Comparison of ENCODE assay signal across 17 cellular contexts in genomic region chr12:31228811-31229792, GRCh38.
DNase-seq lines count a peak whose midpoint lies in the region; ATAC-seq lines count a peak whose summit lies in the region.
"Had no signal": no experiment of that assay in that cellular context is flagged by ENCODE, and none has a peak within 500 bp of the region (broad histone marks: within the 10 kb centered on the region; RNA-seq: fewer than 3 reads in every experiment).

No MANE protein-coding gene starts in this region.

- no peak overlapping the region for H3K27ac Mint-ChIP-seq in activated CD8-positive, alpha-beta T cell treated with anti-CD3 and anti-CD28 coated beads, Interleukin-2, amount 10 ng/mL, durations not matched to agents 7 days and 5 days
- H3K27ac Mint-ChIP-seq: dendritic cell treated with granulocyte-macrophage colony-stimulating factor and Interleukin-4, amounts not matched to agents 40 ng/mL and 50 ng/mL, for 4 days had no signal

- no peaks in the 10 kb centered on the region for H3K9me3 Mint-ChIP-seq in activated CD8-positive, alpha-beta T cell treated with anti-CD3 and anti-CD28 coated beads, Interleukin-2, amount 10 ng/mL, durations not matched to agents 7 days and 5 days (ENCODE audit: insufficient read depth)
- H3K9me3 Mint-ChIP-seq: dendritic cell treated with granulocyte-macrophage colony-stimulating factor and Interleukin-4, amounts not matched to agents 40 ng/mL and 50 ng/mL, for 4 days had no signal

- H3K36me3 ChIP-seq in MG63, result no peaks in the 10 kb centered on the region
- H3K36me3 ChIP-seq: thoracic aorta had no signal

- H3K4me3 Mint-ChIP-seq in activated CD8-positive, alpha-beta T cell treated with anti-CD3 and anti-CD28 coated beads, Interleukin-2, amount 10 ng/mL, durations not matched to agents 7 days and 5 days, result no peak overlapping the region
- H3K4me3 Mint-ChIP-seq: dendritic cell treated with granulocyte-macrophage colony-stimulating factor and Interleukin-4, amounts not matched to agents 40 ng/mL and 50 ng/mL, for 4 days had no signal

- no peaks in the 10 kb centered on the region for H3K9me3 ChIP-seq in MG63
- H3K9me3 ChIP-seq: thoracic aorta had no signal

- CTCF ChIA-PET in activated CD8-positive, alpha-beta T cell treated with anti-CD3 and anti-CD28 coated beads, Interleukin-2, amount 10 ng/mL, durations not matched to agents 7 days and 5 days (lab: Charles Lee), result interaction anchor here (2.4 kb wide), 1 partner anchor 11 kb away, joined by 6 read pairs; no protein-coding TSS in a partner anchor

- no peak for ATAC-seq in activated CD4-positive, CD25-positive, alpha-beta regulatory T cell treated with anti-CD3 and anti-CD28 coated beads, Interleukin-2, amount 50 U/mL, for 24 hours
- no peak for ATAC-seq in activated CD8-positive, alpha-beta T cell treated with anti-CD3 and anti-CD28 coated beads, Interleukin-2, amount 10 ng/mL, durations not matched to agents 7 days and 5 days
- ATAC-seq: Panc1 had no signal

- H3K4me1 Mint-ChIP-seq in activated CD8-positive, alpha-beta T cell treated with anti-CD3 and anti-CD28 coated beads, Interleukin-2, amount 10 ng/mL, durations not matched to agents 7 days and 5 days (ENCODE audit: low read depth), result no peaks in the 10 kb centered on the region
- H3K4me1 Mint-ChIP-seq: naive B cell had no signal

- H3K27me3 Mint-ChIP-seq in activated CD8-positive, alpha-beta T cell treated with anti-CD3 and anti-CD28 coated beads, Interleukin-2, amount 10 ng/mL, durations not matched to agents 7 days and 5 days (ENCODE audit: low read depth), result no peaks in the 10 kb centered on the region
- H3K27me3 Mint-ChIP-seq: dendritic cell treated with granulocyte-macrophage colony-stimulating factor and Interleukin-4, amounts not matched to agents 40 ng/mL and 50 ng/mL, for 4 days had no signal

- H3K27ac ChIP-seq in substantia nigra (ENCODE audit: low read depth, low read length, poor library complexity, severe bottlenecking), result no peak overlapping the region
- H3K27ac ChIP-seq: thoracic aorta had no signal

- 0 out of 2 replicates have a peak, but pooled peaks cover 3% of the 10 kb centered on the region for H3K27me3 ChIP-seq in MG63

- no peaks in the 10 kb centered on the region for H3K36me3 Mint-ChIP-seq in activated CD8-positive, alpha-beta T cell treated with anti-CD3 and anti-CD28 coated beads, Interleukin-2, amount 10 ng/mL, durations not matched to agents 7 days and 5 days (ENCODE audit: low read depth)

- POLR2A ChIA-PET in activated CD8-positive, alpha-beta T cell treated with anti-CD3 and anti-CD28 coated beads, Interleukin-2, amount 10 ng/mL, durations not matched to agents 7 days and 5 days (lab: Charles Lee), result no interaction called here

- H3K4me3 ChIP-seq in MG63, result no peak overlapping the region
- H3K4me3 ChIP-seq: thoracic aorta had no signal

- DNase-seq in MG63 (peak; percentile 73), globus pallidus (ENCODE audit: low spot score) (peak; percentile 59), mesenteric fat pad (ENCODE audit: low spot score) (peak; percentile 89), substantia nigra (lab: John Stamatoyannopoulos, UW) (peak in 29 of 49 donors; percentile 11 to 74 (median 44)), NCI-H2196 (lab: John Stamatoyannopoulos, UW; ENCODE audit: unreplicated experiment) (no peak)
- no peak for DNase-seq in activated CD8-positive, alpha-beta T cell treated with anti-CD3 and anti-CD28 coated beads, Interleukin-2, amount 10 ng/mL, durations not matched to agents 7 days and 5 days
- DNase-seq: activated effector memory CD4-positive, alpha-beta T cell treated with anti-CD3 and anti-CD28 coated beads, Interleukin-2, amount 50 U/mL, for 16 hours; erythroblast; kidney; MM.1S; naive B cell; NCI-H187 treated with DMSO at 0.1 percent for 48 hours; NCI-H526 treated with DMSO at 0.1 percent for 48 hours had no signal

Comparison
In these comparisons a context has a peak if more than half of its experiments do, and no peak if none do; other contexts are left out.
1. DNase-seq: peak in MG63 (single experiment), globus pallidus (single experiment), mesenteric fat pad (single experiment) and substantia nigra (29 of 49); none in activated CD8-positive, alpha-beta T cell treated with anti-CD3 and anti-CD28 coated beads, Interleukin-2, amount 10 ng/mL, durations not matched to agents 7 days and 5 days (single experiment) and NCI-H2196 (single experiment).